In genomic region chrX:136304493-136304892, GRCh38 we compare ENCODE assay signal across 3 cellular contexts.
TF ChIP-seq lines count a peak whose summit lies in the region.

No MANE protein-coding gene starts in this region.

TF ChIP-seq in SK-N-SH, 30 proteins besides CTCF, POLR2A, EP300 and RAD21:
- TF ChIP-seq USF2 (IDR thresholded peaks at IDR 0.05; ENCODE audit: borderline replicate concordance, low read depth, low read length) (no peak), MXI1 (IDR thresholded peaks at IDR 0.05; ENCODE audit: low read depth, low read length) (no peak), SMC3 (IDR thresholded peaks at IDR 0.05; ENCODE audit: low read depth, low read length) (no peak), JUND (IDR thresholded peaks at IDR 0.05) (no peak), RFX5 (IDR thresholded peaks at IDR 0.05; ENCODE audit: low read length) (no peak), ELF1 (IDR thresholded peaks at IDR 0.05) (no peak), POLR2AphosphoS5 (IDR thresholded peaks at IDR 0.05; ENCODE audit: low read depth, low read length) (no peak), MAX (IDR thresholded peaks at IDR 0.05; ENCODE audit: low read depth) (no peak), USF1 (IDR thresholded peaks at IDR 0.05; ENCODE audit: borderline replicate concordance, low read depth) (no peak), PBX3 (IDR thresholded peaks at IDR 0.05) (no peak), YY1 (IDR thresholded peaks at IDR 0.05; ENCODE audit: low read depth) (no peak), TAF1 (IDR thresholded peaks at IDR 0.05; ENCODE audit: borderline replicate concordance, low read depth, low read length) (no peak), FOXJ3 (CRISPR knock-in tag; IDR thresholded peaks at IDR 0.05) (no peak)

TF ChIP-seq in SK-N-SH treated with all-trans-retinoic acid at 6 μM for 48 hours, 23 proteins besides CTCF, POLR2A, EP300 and RAD21:
- TF ChIP-seq SNAI2 (CRISPR knock-in tag; IDR thresholded peaks at IDR 0.05) (no peak), ZNF8 (CRISPR knock-in tag; IDR thresholded peaks at IDR 0.05) (no peak), ZNF565 (CRISPR knock-in tag; conservative IDR thresholded peaks at IDR 0.05; ENCODE audit: low read depth) (no peak), ZNF70 (CRISPR knock-in tag; IDR thresholded peaks at IDR 0.05) (no peak), ZC3H10 (CRISPR knock-in tag; IDR thresholded peaks at IDR 0.05) (no peak)

TF ChIP-seq in H1, 55 proteins besides CTCF, POLR2A, EP300 and RAD21:
- no peak for TF ChIP-seq HDAC2 (IDR thresholded peaks at IDR 0.05; ENCODE audit: borderline replicate concordance in 1 of 2, low read depth in 2 of 2, low read length in 2 of 2)
